ENCODE assay signal across 19 cellular contexts in genomic region chr18:73007195-73007934, GRCh38.
A peak's percentile ranks its signal among the peaks of the same experiment; 100 is the strongest.
DNase-seq lines count a peak whose midpoint lies in the region; ATAC-seq, FAIRE-seq and TF ChIP-seq lines count a peak whose summit lies in the region.
"Had no signal": no experiment of that assay in that cellular context is flagged by ENCODE, and none has a peak within 500 bp of the region (broad histone marks: within the 10 kb centered on the region; RNA-seq: fewer than 3 reads in every experiment).

No MANE protein-coding gene starts in this region.

- no TSS peak for BruUV-seq in HepG2 (replicated peaks; lab: Mats Ljungman, UMichigan)

- H3K27ac Mint-ChIP-seq in memory B cell, result peak overlapping the region; percentile 83
- H3K27ac Mint-ChIP-seq: activated T-cell treated with anti-CD3 and anti-CD28 coated beads, Interleukin-2, amount 50 U/mL, for 72 hours had no signal

- CTCF ChIA-PET in HepG2 (lab: Yijun Ruan, JAX; ENCODE audit: low intra/inter-chr PET ratio, low total read pairs), result no interaction called here

- H3K79me2 ChIP-seq in HepG2 (ENCODE audit: insufficient read depth, low read length), result no peaks in the 10 kb centered on the region
- H3K79me2 ChIP-seq: hepatocyte had no signal

- H3K27ac ChIP-seq in HepG2 (ENCODE audit: extremely low read length, insufficient read depth, low read length), result no peak overlapping the region
- H3K27ac ChIP-seq: coronary artery, esophagus squamous epithelium, hepatocyte, prostate gland, testis had no signal

- no peak for FAIRE-seq in HepG2 (lab: Jason Lieb, UNC)

- TF ChIP-seq CTCF in HepG2 (CRISPR knock-in tag; IDR thresholded peaks at IDR 0.05), result no peak

- no peaks in the 10 kb centered on the region for H3K36me3 ChIP-seq in HepG2 (replicated peaks in 1 of 2; ENCODE audit: control insufficient read depth in 1 of 2, insufficient read depth in 2 of 2, low read length in 2 of 2)
- H3K36me3 ChIP-seq: esophagus squamous epithelium, prostate gland had no signal

- H3K4me1 ChIP-seq in HepG2 (ENCODE audit: insufficient read depth, low read length), result no peaks in the 10 kb centered on the region
- H3K4me1 ChIP-seq: esophagus squamous epithelium, prostate gland, testis had no signal

- no peaks in the 10 kb centered on the region for H3K27me3 Mint-ChIP-seq in memory B cell

- peaks cover 10% of the 10 kb centered on the region for H3K9me3 Mint-ChIP-seq in memory B cell

- no peaks in the 10 kb centered on the region for H4K20me1 ChIP-seq in HepG2 (ENCODE audit: insufficient read depth, low read length)

- TF ChIP-seq RAD21 in HepG2 (CRISPR knock-in tag; IDR thresholded peaks at IDR 0.05), result no peak

- H3K9ac ChIP-seq in HepG2 (ENCODE audit: insufficient read depth, low read depth, low read length), result no peak overlapping the region

- peaks cover 6% of the 10 kb centered on the region for H3K4me1 Mint-ChIP-seq in memory B cell

- H3K4me3 ChIP-seq in HepG2 (replicated peaks in 1 of 3; ENCODE audit: insufficient read depth in 1 of 3, low read depth in 2 of 3, low read length in 3 of 3), result no peak overlapping the region
- H3K4me3 ChIP-seq: coronary artery, esophagus squamous epithelium, hepatocyte, prostate gland, testis had no signal

- intact Hi-C loops in HepG2 (cut with micrococcal nuclease; ENCODE audit: unreplicated experiment), result no loop called here

- peak; percentile 12 for DNase-seq in RPMI8226
- no peak for DNase-seq in memory B cell (ENCODE audit: low spot score in 2 of 2)
- no peak for DNase-seq in HepG2 (ENCODE audit: low spot score)
- DNase-seq in NCI-H2029 (lab: John Stamatoyannopoulos, UW), result no peak
- DNase-seq in stimulated activated naive CD8-positive, alpha-beta T cell treated with anti-CD3 and anti-CD28 coated beads, Interleukin-15, Interleukin-2, amounts not matched to agents 100 U/mL and 50 U/mL, for 24 hours, result no peak
- DNase-seq: activated T-cell treated with anti-CD3 and anti-CD28 coated beads, Interleukin-2, amount 50 U/mL, for 72 hours; DMS153; esophagus squamous epithelium; HCEC 1CT; left ventricle myocardium superior; NCI-H774; SHP77 treated with DMSO at 0.1 percent for 48 hours; testis had no signal

- no peak overlapping the region for H3K4me2 ChIP-seq in HepG2 (ENCODE audit: low read depth, low read length)
- H3K4me2 ChIP-seq: hepatocyte had no signal

- ATAC-seq in GM18858 (IDR thresholded peaks at IDR 0.05; ENCODE audit: unreplicated experiment) (peak; percentile 62), HG02623 (IDR thresholded peaks at IDR 0.05; ENCODE audit: unreplicated experiment) (peak; percentile 46), memory B cell (ENCODE audit: low read depth) (peak; percentile 70), HepG2 (no peak), HG03045 (IDR thresholded peaks at IDR 0.05; ENCODE audit: unreplicated experiment) (no peak)
- no peak for ATAC-seq in stimulated activated naive CD8-positive, alpha-beta T cell treated with anti-CD3 and anti-CD28 coated beads, Interleukin-15, Interleukin-2, amounts not matched to agents 100 U/mL and 50 U/mL, for 24 hours
- ATAC-seq: activated T-cell treated with anti-CD3 and anti-CD28 coated beads, Interleukin-2, amount 50 U/mL, for 72 hours; left ventricle myocardium superior had no signal

- 0 out of 2 replicates have a peak, but pooled peaks cover 11% of the 10 kb centered on the region for H3K9me3 ChIP-seq in HepG2 (ENCODE audit: low read length)
- H3K9me3 ChIP-seq: prostate gland, testis had no signal

- in situ Hi-C loops in HepG2 (cut with HindIII; ENCODE audit: extremely low pct_ligation_motif_present, low pct_unique_long_range_greater_than_20kb), result no loop called here

- H3K36me3 Mint-ChIP-seq in memory B cell, result no peaks in the 10 kb centered on the region

- H3K27me3 ChIP-seq in HepG2 (ENCODE audit: control insufficient read depth in 1 of 2, insufficient read depth in 2 of 2, low read length in 2 of 2), result no peaks in the 10 kb centered on the region
- H3K27me3 ChIP-seq: esophagus squamous epithelium, hepatocyte, testis had no signal

- WGBS in HepG2 (ENCODE audit: low lambda C conversion rate), result under 1% methylated on average over 6 of the region's 6 CpGs

- H3K4me3 Mint-ChIP-seq in memory B cell, result peak overlapping the region; percentile 50
- H3K4me3 Mint-ChIP-seq: activated T-cell treated with anti-CD3 and anti-CD28 coated beads, Interleukin-2, amount 50 U/mL, for 72 hours had no signal

- TF ChIP-seq EP300 in HepG2 (IDR thresholded peaks at IDR 0.05; ENCODE audit: low read depth in 2 of 2, low read length in 2 of 2) (no peak), HepG2 (CRISPR knock-in tag; IDR thresholded peaks at IDR 0.05; ENCODE audit: borderline replicate concordance) (no peak)

- no peak overlapping the region for H2AFZ ChIP-seq in HepG2 (ENCODE audit: low read length)
- H2AFZ ChIP-seq: hepatocyte had no signal

- TF ChIP-seq POLR2A in HepG2 (IDR thresholded peaks at IDR 0.05; ENCODE audit: insufficient read depth in 1 of 2, low read depth in 2 of 2, low read length in 2 of 2), result no peak

- POLR2A ChIA-PET in HepG2 (lab: Yijun Ruan, JAX), result no interaction called here

TF ChIP-seq in HepG2, 621 proteins besides CTCF, POLR2A, EP300 and RAD21:
- TF ChIP-seq ZNF720 (CRISPR knock-in tag; IDR thresholded peaks at IDR 0.05) (no peak), NFE2 (CRISPR knock-in tag; IDR thresholded peaks at IDR 0.05) (no peak)

Comparison
In these comparisons a context has a peak if more than half of its experiments do, and no peak if none do; other contexts are left out.
1. ATAC-seq: peak in GM18858 (single experiment), HG02623 (single experiment) and memory B cell (single experiment); none in HepG2 (single experiment), HG03045 (single experiment) and stimulated activated naive CD8-positive, alpha-beta T cell treated with anti-CD3 and anti-CD28 coated beads, Interleukin-15, Interleukin-2, amounts not matched to agents 100 U/mL and 50 U/mL, for 24 hours (single experiment).